In the genomic region with DNA sequence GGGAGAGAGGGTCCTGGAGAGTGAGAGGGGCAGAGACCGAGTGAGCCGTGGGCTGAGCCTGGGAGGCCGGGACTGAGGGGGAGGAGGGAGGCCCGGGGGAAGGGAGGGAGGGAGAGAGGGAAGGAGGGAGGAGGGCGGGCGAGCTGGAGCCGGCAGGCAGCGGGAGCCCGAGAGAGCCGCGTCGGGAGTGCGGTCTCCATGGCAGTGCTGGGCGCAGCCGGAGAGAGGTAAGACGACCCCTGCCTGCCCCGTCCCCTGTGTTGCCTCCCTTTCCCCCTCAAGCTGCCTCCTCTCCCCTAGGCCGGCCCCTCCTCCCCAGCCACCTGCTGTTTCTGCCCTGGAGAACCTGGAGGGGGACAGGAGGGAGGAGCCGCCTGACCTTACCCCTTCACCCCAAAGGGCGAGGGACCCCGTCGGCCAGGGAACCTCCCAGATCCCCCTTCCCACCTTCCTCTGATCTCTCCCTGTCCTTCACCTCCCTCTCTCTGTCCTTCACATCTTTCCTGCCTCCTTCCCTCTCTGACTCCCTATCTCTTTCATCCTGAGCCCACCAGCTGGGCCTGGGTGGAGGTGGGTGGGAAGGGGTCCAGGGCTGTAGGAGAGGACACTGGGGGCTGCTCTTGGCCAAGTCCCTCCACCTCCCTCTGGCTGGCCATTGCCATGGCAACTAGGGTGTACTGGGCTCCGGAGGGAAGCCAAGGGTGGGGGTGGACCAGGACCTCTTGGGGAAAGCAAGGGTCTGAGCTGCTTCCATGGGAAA, we compare ENCODE assay signal across 1 cellular context.
TF ChIP-seq lines count a peak whose summit lies in the region.

A gene with protein sequence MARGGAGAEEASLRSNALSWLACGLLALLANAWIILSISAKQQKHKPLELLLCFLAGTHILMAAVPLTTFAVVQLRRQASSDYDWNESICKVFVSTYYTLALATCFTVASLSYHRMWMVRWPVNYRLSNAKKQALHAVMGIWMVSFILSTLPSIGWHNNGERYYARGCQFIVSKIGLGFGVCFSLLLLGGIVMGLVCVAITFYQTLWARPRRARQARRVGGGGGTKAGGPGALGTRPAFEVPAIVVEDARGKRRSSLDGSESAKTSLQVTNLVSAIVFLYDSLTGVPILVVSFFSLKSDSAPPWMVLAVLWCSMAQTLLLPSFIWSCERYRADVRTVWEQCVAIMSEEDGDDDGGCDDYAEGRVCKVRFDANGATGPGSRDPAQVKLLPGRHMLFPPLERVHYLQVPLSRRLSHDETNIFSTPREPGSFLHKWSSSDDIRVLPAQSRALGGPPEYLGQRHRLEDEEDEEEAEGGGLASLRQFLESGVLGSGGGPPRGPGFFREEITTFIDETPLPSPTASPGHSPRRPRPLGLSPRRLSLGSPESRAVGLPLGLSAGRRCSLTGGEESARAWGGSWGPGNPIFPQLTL (plus strand): TSS at position 148 of the 760 bp plus-strand sequence. CDS start 2,078 bp downstream, outside the sequence.

TF ChIP-seq in endothelial cell of umbilical vein, 7 proteins besides CTCF, POLR2A, EP300 and RAD21:
- TF ChIP-seq FOS (IDR thresholded peaks at IDR 0.05; ENCODE audit: borderline replicate concordance, insufficient read depth, low read length) (no peak), JUN (IDR thresholded peaks at IDR 0.05; ENCODE audit: borderline replicate concordance, insufficient read depth, insufficient read length, low read depth) (no peak), MYC (IDR thresholded peaks at IDR 0.05; ENCODE audit: low read depth, low read length) (no peak), EZH2 (IDR thresholded peaks at IDR 0.05; ENCODE audit: borderline replicate concordance, low read depth, low read length, severe bottlenecking) (no peak), GATA2 (IDR thresholded peaks at IDR 0.05; ENCODE audit: insufficient read depth, insufficient read length, low read depth, low read length) (no peak), POLR2AphosphoS5 (IDR thresholded peaks at IDR 0.05; ENCODE audit: insufficient read depth, low read depth, low read length) (no peak)
- TF ChIP-seq, protein P1, sequence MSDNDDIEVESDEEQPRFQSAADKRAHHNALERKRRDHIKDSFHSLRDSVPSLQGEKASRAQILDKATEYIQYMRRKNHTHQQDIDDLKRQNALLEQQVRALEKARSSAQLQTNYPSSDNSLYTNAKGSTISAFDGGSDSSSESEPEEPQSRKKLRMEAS (IDR thresholded peaks at IDR 0.05; ENCODE audit: insufficient read depth, insufficient read length) = no peak
TF ChIP-seq in endothelial cell of umbilical vein: peak in this region for 0.
